In the genomic region with DNA sequence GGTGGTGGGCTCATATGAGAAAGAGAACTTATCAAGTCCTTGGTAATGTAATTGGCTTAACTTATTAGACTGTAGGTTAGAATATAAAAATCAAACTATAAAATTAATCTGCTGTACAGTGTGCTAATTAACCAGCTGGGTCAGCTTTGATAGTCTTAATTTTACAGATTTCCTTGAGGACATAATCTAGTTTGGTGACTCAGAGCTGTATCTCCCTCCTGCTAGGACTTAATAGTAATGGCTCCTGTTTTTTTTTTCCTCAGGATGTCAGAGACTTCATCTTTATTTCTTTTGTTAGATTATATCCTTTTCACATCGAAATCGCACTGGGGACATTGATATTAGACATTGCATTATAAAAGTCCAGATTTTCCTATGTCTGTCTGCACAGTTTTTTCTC, we compare ENCODE assay signal across 17 cellular contexts.
DNase-seq lines count a peak whose midpoint lies in the region; ATAC-seq and TF ChIP-seq lines count a peak whose summit lies in the region.
"Had no signal": no experiment of that assay in that cellular context is flagged by ENCODE, and none has a peak within 500 bp of the region (broad histone marks: within the 10 kb centered on the region; RNA-seq: fewer than 3 reads in every experiment).

No MANE protein-coding gene starts in this region.

- no peak overlapping the region for H4K91ac ChIP-seq in mesenchymal stem cell (ENCODE audit: low read length)

- no peak overlapping the region for H2BK15ac ChIP-seq in mesenchymal stem cell (ENCODE audit: low read depth, poor library complexity, severe bottlenecking)

- no peak overlapping the region for H4K8ac ChIP-seq in mesenchymal stem cell (ENCODE audit: low read length)

- TF ChIP-seq CTCF in A673 (conservative IDR thresholded peaks at IDR 0.05; ENCODE audit: low read depth, low read length), result no peak
- no peak for TF ChIP-seq CTCF in mucosa of descending colon (IDR thresholded peaks at IDR 0.05)

- no peak overlapping the region for H3K4ac ChIP-seq in mesenchymal stem cell (ENCODE audit: low read depth in 1 of 2, low read length in 2 of 2)

- no peak overlapping the region for H2AK5ac ChIP-seq in mesenchymal stem cell (ENCODE audit: low read length, severe bottlenecking)

- intact Hi-C loops in A673 (cut with micrococcal nuclease; ENCODE audit: unreplicated experiment) (no loop called here), mucosa of descending colon (cut with DNase I, micrococcal nuclease) (no loop called here)

- H3K4me2 ChIP-seq in mesenchymal stem cell (ENCODE audit: low read length, poor library complexity, severe bottlenecking), result no peak overlapping the region
- H3K4me2 ChIP-seq: BLaER1 treated with 17β-estradiol and CSF1 and Interleukin-3, amounts not matched to agents 10 nM and 100 nM had no signal

- BruUV-seq in A673 (replicated peaks; lab: Mats Ljungman, UMichigan), result no TSS peak

- no peak overlapping the region for H3K14ac ChIP-seq in mesenchymal stem cell (ENCODE audit: low read length in 2 of 2)

- CTCF ChIA-PET in A673 (lab: Charles Lee), result no interaction called here

- WGBS in mesenchymal stem cell, result 90% methylated on average over 2 of the region's 2 CpGs

- H2BK120ac ChIP-seq in mesenchymal stem cell (ENCODE audit: low read depth, low read length), result no peak overlapping the region

- H3K9me3 ChIP-seq in A673 (ENCODE audit: low read depth, low read length, poor library complexity, severe bottlenecking) (no peaks in the 10 kb centered on the region), adipocyte (ENCODE audit: control insufficient read depth, low read length) (no peaks in the 10 kb centered on the region), mesenchymal stem cell (ENCODE audit: control insufficient read depth, low read length) (no peaks in the 10 kb centered on the region), mucosa of descending colon (no peaks in the 10 kb centered on the region)
- H3K9me3 ChIP-seq: BLaER1 treated with 17β-estradiol and CSF1 and Interleukin-3, amounts not matched to agents 10 nM and 100 nM had no signal

- H3K27ac ChIP-seq in A673 (ENCODE audit: low read depth, low read length, poor library complexity, severe bottlenecking) (no peak overlapping the region), mesenchymal stem cell (ENCODE audit: low read length, poor library complexity, severe bottlenecking) (no peak overlapping the region)
- H3K27ac ChIP-seq: BLaER1 treated with 17β-estradiol and CSF1 and Interleukin-3, amounts not matched to agents 10 nM and 100 nM; SK-N-MC had no signal

- H3K27me3 ChIP-seq in A673 (replicated peaks; ENCODE audit: insufficient read depth, low read depth, low read length, poor library complexity), result peaks cover 10% of the 10 kb centered on the region
- no peaks in the 10 kb centered on the region for H3K27me3 ChIP-seq in adipocyte (replicated peaks; ENCODE audit: control insufficient read depth, insufficient read depth, low read length)
- no peaks in the 10 kb centered on the region for H3K27me3 ChIP-seq in mesenchymal stem cell (ENCODE audit: control insufficient read depth in 1 of 2, insufficient read depth in 1 of 2, low read length in 2 of 2)
- H3K27me3 ChIP-seq: BLaER1 treated with 17β-estradiol and CSF1 and Interleukin-3, amounts not matched to agents 10 nM and 100 nM had no signal

- H2BK12ac ChIP-seq in mesenchymal stem cell (ENCODE audit: low read length in 2 of 2), result no peak overlapping the region

- peak; percentile 5 for DNase-seq in A673 (ENCODE audit: low spot score)
- DNase-seq in NCI-H524 treated with DMSO at 0.1 percent for 48 hours (lab: John Stamatoyannopoulos, UW), result peak; percentile 81
- DNase-seq in adipocyte (ENCODE audit: low read depth), result no peak
- no peak for DNase-seq in mesenchymal stem cell
- no peak for DNase-seq in DMS79 (lab: John Stamatoyannopoulos, UW)
- DNase-seq in mucosa of descending colon, result no peak
- DNase-seq in NCI-H1436 (lab: John Stamatoyannopoulos, UW), result no peak
- no peak for DNase-seq in NCI-H2107 treated with DMSO at 0.1 percent for 48 hours (lab: John Stamatoyannopoulos, UW; ENCODE audit: unreplicated experiment)
- DNase-seq: GF-D8, GOT3, NCI-H1092, NCI-H187 had no signal

- no peak overlapping the region for H2AFZ ChIP-seq in mesenchymal stem cell (ENCODE audit: low read depth, low read length)

- no peaks in the 10 kb centered on the region for H3K4me1 ChIP-seq in A673 (ENCODE audit: insufficient read depth, low read length, poor library complexity, severe bottlenecking)
- H3K4me1 ChIP-seq in adipocyte (ENCODE audit: control insufficient read depth, insufficient read depth, low read length), result no peaks in the 10 kb centered on the region
- H3K4me1 ChIP-seq in mesenchymal stem cell (ENCODE audit: control insufficient read depth, insufficient read depth, low read depth, low read length), result peaks cover 4% of the 10 kb centered on the region
- no peaks in the 10 kb centered on the region for H3K4me1 ChIP-seq in mucosa of descending colon (ENCODE audit: low read depth)

- H3K4me3 ChIP-seq in A673 (ENCODE audit: low read depth, low read length, poor library complexity, severe bottlenecking), result no peak overlapping the region
- H3K4me3 ChIP-seq in adipocyte (ENCODE audit: low read length), result peak overlapping the region; percentile 31
- peak overlapping the region in 1 of 2 experiments; percentile 46 for H3K4me3 ChIP-seq in mesenchymal stem cell (ENCODE audit: insufficient read depth in 1 of 2, low read depth in 1 of 2, low read length in 2 of 2)
- H3K4me3 ChIP-seq in mucosa of descending colon, result no peak overlapping the region
- H3K4me3 ChIP-seq: BLaER1 treated with 17β-estradiol and CSF1 and Interleukin-3, amounts not matched to agents 10 nM and 100 nM; MG63; SK-N-MC had no signal

- H3K9ac ChIP-seq in adipocyte (ENCODE audit: low read length) (no peak overlapping the region), mesenchymal stem cell (ENCODE audit: low read length) (peak overlapping the region; percentile 70)
- H3K9ac ChIP-seq: BLaER1 treated with 17β-estradiol and CSF1 and Interleukin-3, amounts not matched to agents 10 nM and 100 nM had no signal

- H3K36me3 ChIP-seq in A673 (ENCODE audit: insufficient read depth, low read length, poor library complexity, severe bottlenecking) (no peaks in the 10 kb centered on the region), adipocyte (ENCODE audit: control insufficient read depth, insufficient read depth, low read length, severe bottlenecking) (no peaks in the 10 kb centered on the region), mesenchymal stem cell (ENCODE audit: control insufficient read depth in 1 of 2, insufficient read depth in 2 of 2, low read depth in 1 of 2, low read length in 2 of 2) (no peaks in the 10 kb centered on the region), mucosa of descending colon (ENCODE audit: low read depth) (no peaks in the 10 kb centered on the region)
- H3K36me3 ChIP-seq: BLaER1 treated with 17β-estradiol and CSF1 and Interleukin-3, amounts not matched to agents 10 nM and 100 nM; MG63 had no signal

- no peak overlapping the region for H2BK5ac ChIP-seq in mesenchymal stem cell (ENCODE audit: low read depth, low read length, poor library complexity, severe bottlenecking)

- H3K79me1 ChIP-seq in mesenchymal stem cell (replicated peaks; ENCODE audit: low read length, poor library complexity, severe bottlenecking), result no peaks in the 10 kb centered on the region

- H3K23ac ChIP-seq in mesenchymal stem cell (ENCODE audit: low read length in 2 of 2), result no peak overlapping the region

- ATAC-seq in mucosa of descending colon, result no peak
- ATAC-seq: HepG2, Panc1 had no signal

- H3K18ac ChIP-seq in mesenchymal stem cell (ENCODE audit: low read depth in 1 of 2, low read length in 2 of 2), result no peak overlapping the region

- POLR2A ChIA-PET in A673 (lab: Charles Lee; ENCODE audit: low non-redundant PET), result no interaction called here

Comparison
In these comparisons a context has a peak if more than half of its experiments do, and no peak if none do; other contexts are left out.
1. DNase-seq: peak in A673 (single experiment) and NCI-H524 treated with DMSO at 0.1 percent for 48 hours (single experiment); none in adipocyte (single experiment), mesenchymal stem cell (single experiment), DMS79 (single experiment), mucosa of descending colon (0 of 3), NCI-H1436 (single experiment) and NCI-H2107 treated with DMSO at 0.1 percent for 48 hours (single experiment).